20 cellular contexts compared by ENCODE assay signal in the genomic region with DNA sequence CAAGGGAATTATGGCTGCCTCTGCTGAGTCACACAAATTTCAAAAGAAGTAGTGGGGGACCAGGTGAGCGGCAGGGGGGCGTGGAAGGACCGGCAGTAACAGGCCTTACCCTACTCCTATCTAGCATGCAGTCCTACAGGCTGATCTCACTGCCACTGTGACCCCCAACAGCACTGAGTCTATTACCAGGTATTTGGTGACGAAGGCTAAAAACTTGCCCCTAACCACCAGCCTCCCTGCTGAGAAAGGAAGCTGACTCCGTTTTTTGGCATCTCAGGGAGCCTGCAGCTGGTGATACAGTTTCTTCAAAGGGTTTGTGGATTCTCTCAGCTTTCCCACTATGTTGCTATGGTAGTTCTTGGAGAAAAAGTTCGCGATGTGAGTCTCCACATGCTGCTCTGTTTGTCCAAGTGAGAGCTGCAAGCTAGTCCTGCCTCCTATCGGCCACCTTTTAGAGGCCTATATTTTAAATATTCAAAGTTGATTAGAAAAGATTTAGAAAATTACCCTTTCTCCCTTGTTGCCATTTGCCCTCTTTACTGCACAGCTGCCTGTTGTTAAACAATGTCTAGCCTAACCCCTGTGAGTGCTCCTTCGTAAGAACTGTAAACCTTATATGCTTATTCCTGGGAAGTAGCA. TPM values are rescaled to one million over a fixed set of nuclear protein-coding genes. Genes with fewer than 3 reads are reported as not detected.
A peak's percentile ranks its signal among the peaks of the same experiment; 100 is the strongest.
DNase-seq lines count a peak whose midpoint lies in the region; ATAC-seq, FAIRE-seq and TF ChIP-seq lines count a peak whose summit lies in the region.
"Had no signal": no experiment of that assay in that cellular context is flagged by ENCODE, and none has a peak within 500 bp of the region (broad histone marks: within the 10 kb centered on the region; RNA-seq: fewer than 3 reads in every experiment).

No MANE protein-coding gene starts in this region.

- H3K18ac ChIP-seq in H1 (ENCODE audit: extremely low read depth, low read length): no peak overlapping the region

- H3K9me3 ChIP-seq in PC-3 (ENCODE audit: low read length) (no peaks in the 10 kb centered on the region), H1 (ENCODE audit: insufficient read depth in 2 of 2, low read depth in 1 of 2, low read length in 1 of 2) (no peaks in the 10 kb centered on the region)
- H3K9me3 ChIP-seq: esophagus muscularis mucosa, pancreas had no signal

- H3K4me2 ChIP-seq in PC-3 (ENCODE audit: low read length) (no peak overlapping the region), H1 (ENCODE audit: insufficient read depth in 1 of 2, low read depth in 2 of 2, low read length in 2 of 2) (no peak overlapping the region)

- intact Hi-C loops in PC-3 (cut with micrococcal nuclease): no loop called here

- DNase-seq in ELR (ENCODE audit: low read depth) (peak; percentile 93), PC-3 (peak; percentile 32), H1 (ENCODE audit: low read depth in 1 of 2, low spot score in 2 of 2) (peak in 1 of 2 experiments; percentile 25), smooth muscle cell of the brain vasculature (ENCODE audit: low read depth, low spot score) (peak; percentile 88), cortex of kidney (lab: John Stamatoyannopoulos, UW) (no peak), GF-D8 (lab: John Stamatoyannopoulos, UW) (no peak)
- DNase-seq: activated CD8-positive, alpha-beta T cell treated with anti-CD3 and anti-CD28 coated beads for 36 hours; CD8-positive, alpha-beta T cell; GDM1; heart right ventricle; IMR-90; left cardiac atrium; NCI-H1092; NCI-H2227 treated with DMSO at 0.1 percent for 48 hours; pancreas had no signal

- no peak overlapping the region for H3K56ac ChIP-seq in H1 (replicated peaks; ENCODE audit: insufficient read length, low read depth, low read length)

- no TSS peak for BruUV-seq in PC-3 (replicated peaks; lab: Mats Ljungman, UMichigan)

- FAIRE-seq in H1 (lab: Jason Lieb, UNC): no peak
- FAIRE-seq: pancreas had no signal

- H3K27me3 ChIP-seq in PC-3 (ENCODE audit: low read length) (no peaks in the 10 kb centered on the region), H1 (replicated peaks in 1 of 4; ENCODE audit: control insufficient read depth in 3 of 4, extremely low read depth in 1 of 4, insufficient read depth in 3 of 4, low read length in 3 of 4) (no peaks in the 10 kb centered on the region)
- H3K27me3 ChIP-seq: esophagus muscularis mucosa, heart right ventricle, pancreas had no signal

- no peak overlapping the region for H2BK120ac ChIP-seq in H1 (replicated peaks; ENCODE audit: low read depth, low read length)

- no peak overlapping the region for H3K23ac ChIP-seq in H1 (ENCODE audit: insufficient read length)

- no peak overlapping the region for H3K14ac ChIP-seq in H1 (ENCODE audit: insufficient read length)

- H4K91ac ChIP-seq in H1 (replicated peaks; ENCODE audit: insufficient read length, low read length): no peak overlapping the region

- no peak overlapping the region for H2BK15ac ChIP-seq in H1 (ENCODE audit: low read length)

- no peak overlapping the region for H2BK20ac ChIP-seq in H1 (ENCODE audit: low read length)

- H3K4me1 ChIP-seq in PC-3 (ENCODE audit: insufficient read depth, low read length) (no peaks in the 10 kb centered on the region), H1 (replicated peaks in 1 of 4; ENCODE audit: control insufficient read depth in 3 of 4, insufficient read depth in 4 of 4, low read length in 3 of 4) (no peaks in the 10 kb centered on the region)
- H3K4me1 ChIP-seq: esophagus muscularis mucosa, heart right ventricle, pancreas had no signal

- H3K9ac ChIP-seq in PC-3 (ENCODE audit: low read length) (no peak overlapping the region), H1 (replicated peaks in 1 of 4; ENCODE audit: extremely low read depth in 1 of 4, low read depth in 3 of 4, low read length in 3 of 4) (no peak overlapping the region)

- H4K5ac ChIP-seq in H1 (ENCODE audit: insufficient read length, low read depth, low read length): no peak overlapping the region

- H3K23me2 ChIP-seq in H1 (ENCODE audit: low read depth, low read length): no peaks in the 10 kb centered on the region; the same call in 1 of the 2 replicates

- no peak overlapping the region for H4K8ac ChIP-seq in H1 (ENCODE audit: extremely low read depth, insufficient read depth, low read length)

- no peaks in the 10 kb centered on the region for H4K20me1 ChIP-seq in PC-3 (ENCODE audit: low read length)
- no peaks in the 10 kb centered on the region for H4K20me1 ChIP-seq in H1 (replicated peaks in 1 of 2; ENCODE audit: control insufficient read depth in 1 of 2, insufficient read depth in 2 of 2, low read length in 2 of 2)

- ATAC-seq in PC-3 (no peak), GM21717 (IDR thresholded peaks at IDR 0.05; ENCODE audit: unreplicated experiment) (no peak)
- ATAC-seq: activated CD8-positive, alpha-beta T cell treated with anti-CD3 and anti-CD28 coated beads for 36 hours; CD8-positive, alpha-beta T cell; heart right ventricle; left cardiac atrium; pancreas had no signal

- no peaks in the 10 kb centered on the region for H3K79me1 ChIP-seq in H1 (ENCODE audit: low read depth, low read length)

- H3K27ac ChIP-seq in PC-3 (ENCODE audit: low read length) (peak overlapping the region; percentile 9; the same call in 1 of the 2 replicates), H1 (ENCODE audit: low read depth, low read length) (no peak overlapping the region)
- H3K27ac ChIP-seq: esophagus muscularis mucosa, heart right ventricle, pancreas had no signal

- H2AK5ac ChIP-seq in H1 (ENCODE audit: low read depth, low read length): no peak overlapping the region

- H2AFZ ChIP-seq in PC-3 (ENCODE audit: low read length) (no peak overlapping the region), H1 (ENCODE audit: low read length) (0 out of 2 replicates have a peak overlapping the region, but pooled peaks have one; percentile 44)

- H3K9me2 ChIP-seq in PC-3 (replicated peaks; ENCODE audit: low read length): no peaks in the 10 kb centered on the region

- H3K79me2 ChIP-seq in PC-3 (ENCODE audit: low read length) (no peaks in the 10 kb centered on the region), H1 (ENCODE audit: control insufficient read depth in 1 of 2, insufficient read depth in 2 of 2, low read length in 2 of 2) (no peaks in the 10 kb centered on the region)

- POLR2A ChIA-PET in PC-3 (lab: Charles Lee; ENCODE audit: unreplicated experiment) (no interaction called here), H1 (lab: Charles Lee; ENCODE audit: partially characterized antibody) (no interaction called here)

- H2BK12ac ChIP-seq in H1 (ENCODE audit: low read depth, low read length): no peak overlapping the region

- H3K4me3 ChIP-seq in PC-3 (ENCODE audit: low read length) (no peak overlapping the region), H1 (ENCODE audit: extremely low read depth in 1 of 4, insufficient read depth in 2 of 4, low read depth in 3 of 4, low read length in 4 of 4) (no peak overlapping the region)
- H3K4me3 ChIP-seq: esophagus muscularis mucosa, heart right ventricle, pancreas had no signal

- no peak overlapping the region for H2BK5ac ChIP-seq in H1 (ENCODE audit: low read depth, low read length)

- TF ChIP-seq CTCF in PC-3 (conservative IDR thresholded peaks at IDR 0.05; ENCODE audit: low read depth, low read length) (no peak), H1 (IDR thresholded peaks at IDR 0.05; ENCODE audit: control extremely low read depth in 1 of 3, insufficient read depth in 1 of 3, low read depth in 1 of 3, low read length in 3 of 3) (no peak)

- H3K36me3 ChIP-seq in PC-3 (ENCODE audit: low read depth, low read length) (no peaks in the 10 kb centered on the region), H1 (ENCODE audit: control insufficient read depth in 2 of 4, insufficient read depth in 4 of 4, low read length in 3 of 4) (no peaks in the 10 kb centered on the region)
- H3K36me3 ChIP-seq: esophagus muscularis mucosa, heart right ventricle, pancreas had no signal

- CTCF ChIA-PET in PC-3 (lab: Charles Lee) (no interaction called here), H1 (lab: Charles Lee; ENCODE audit: partially characterized antibody) (interaction anchor here (1.4 kb wide), 1 partner anchor 358 kb away, joined by 3 read pairs; no protein-coding TSS in a partner anchor)

- 93% methylated on average over 9 of the region's 9 CpGs; no CpG with 5 or more reads in 1 of the 2 experiments for WGBS in H1 (ENCODE audit: extremely low coverage in 1 of 2, insufficient coverage in 1 of 2, insufficient read length in 1 of 2, insufficient replicate concordance in 2 of 2, low coverage in 1 of 2, low lambda C conversion rate in 2 of 2, missing lambda C conversion rate in 1 of 2), 2 experiments

- no peaks in the 10 kb centered on the region for H3F3A ChIP-seq in PC-3 (ENCODE audit: low read length, unreplicated experiment)

- TF ChIP-seq RAD21 in H1 (IDR thresholded peaks at IDR 0.05 in 1 of 2, conservative IDR thresholded peaks at IDR 0.05 in 1 of 2; ENCODE audit: low read depth in 2 of 2, low read length in 2 of 2): no peak

- no peak for TF ChIP-seq POLR2A in H1 (IDR thresholded peaks at IDR 0.05; ENCODE audit: control extremely low read depth in 1 of 2, low read depth in 2 of 2, low read length in 2 of 2)

- no peak overlapping the region for H3K4ac ChIP-seq in H1 (replicated peaks; ENCODE audit: insufficient read length, low read depth, low read length)

- TF ChIP-seq EP300 in H1 (IDR thresholded peaks at IDR 0.05; ENCODE audit: borderline replicate concordance in 1 of 2, low read depth in 2 of 2, low read length in 2 of 2): no peak

TF ChIP-seq in H1, 55 proteins besides CTCF, POLR2A, EP300 and RAD21:
- TF ChIP-seq GABPA (IDR thresholded peaks at IDR 0.05; ENCODE audit: borderline replicate concordance, insufficient read depth, low read length): no peak
- TF ChIP-seq NRF1 (IDR thresholded peaks at IDR 0.05; ENCODE audit: low read depth, low read length): no peak
TF ChIP-seq in H1: peak in this region for 0.

RNA-seq across cellular contexts. Expression of gene SLCO1B1, which starts 57.1 kb away (rescaled TPM):
- total RNA-seq in PC-3 (2014; rRNA removed): not detected in 2 replicates
- total RNA-seq in H1 (2021; fragmentation: NEBNext Ultra II Directional; extraction: Animal tissue kit (Norgen Biotek cat#: 25700)): 0.13 TPM in 1 of 2 replicates, not detected in the other
- polyA plus RNA-seq in H1 (2011; rRNA removed): not detected in 2 replicates
- polyA plus RNA-seq in H1 (2011; cell fraction: cytosol; rRNA removed): not detected
- polyA plus RNA-seq in H1 (2011; cell fraction: nucleus; rRNA removed): not detected
- polyA plus RNA-seq in H1 (2012, experiment 1 of 2): not detected in 4 replicates
- not detected for polyA plus RNA-seq in H1 (2012, experiment 2 of 2)
- 0.10 TPM for polyA plus RNA-seq in H1 (2013, experiment 1 of 2)
- polyA plus RNA-seq in H1 (2013, experiment 2 of 2): 0.07 TPM
- 0.09 TPM in 1 of 2 replicates, not detected in the other for polyA minus RNA-seq in H1 (2011; rRNA and poly(A)+ RNA removed)
- polyA minus RNA-seq in H1 (2011; cell fraction: cytosol; rRNA and poly(A)+ RNA removed): not detected
- 0.30 TPM for polyA minus RNA-seq in H1 (2011; cell fraction: nucleus; rRNA and poly(A)+ RNA removed)
- total RNA-seq: activated CD8-positive, alpha-beta T cell treated with anti-CD3 and anti-CD28 coated beads for 36 hours; activated T-helper 1 cell treated with anti-CD3 and anti-CD28 coated beads, Interleukin-12 subunit alpha, Interleukin-12 subunit beta, Interleukin-2, Interleukin-4 antibody, amounts not matched to agents 30 ng/mL and 10 ng/mL and 1 ng/mL, durations not matched to agents 14 hours and 24 hours and 36 hours; CD8-positive, alpha-beta T cell; esophagus muscularis mucosa; IMR-90; left cardiac atrium; ureter had no signal
- polyA plus RNA-seq: adipose tissue, heart right ventricle, IMR-90, pancreas had no signal

Comparison
In these comparisons a context has a peak if more than half of its experiments do, and no peak if none do; other contexts are left out.
1. DNase-seq: peak in ELR (single experiment), PC-3 (single experiment) and smooth muscle cell of the brain vasculature (single experiment); none in cortex of kidney (single experiment) and GF-D8 (single experiment).